8 cellular contexts compared by ENCODE assay signal in the genomic region with DNA sequence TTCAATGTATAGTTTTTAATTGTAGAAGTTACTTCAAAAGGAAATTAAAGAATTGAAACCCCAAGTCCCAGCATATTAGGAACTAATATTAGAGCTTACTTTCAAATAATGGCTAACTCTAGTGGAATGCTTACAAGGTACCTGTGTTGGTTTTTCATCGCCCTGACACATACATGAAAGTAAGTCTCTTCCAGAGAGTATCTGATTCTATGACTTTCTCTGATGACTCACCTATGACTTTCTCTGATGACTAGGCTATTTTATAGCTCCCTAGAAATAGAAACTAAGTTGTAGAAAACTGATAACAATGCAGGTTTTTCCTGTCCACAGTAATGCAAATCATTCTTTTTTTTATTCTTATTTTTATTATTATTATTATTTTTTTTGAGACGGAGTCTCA. TPM values are rescaled to one million over a fixed set of nuclear protein-coding genes. Genes with fewer than 3 reads are reported as not detected.
A peak's percentile ranks its signal among the peaks of the same experiment; 100 is the strongest.
DNase-seq lines count a peak whose midpoint lies in the region; ATAC-seq, FAIRE-seq and TF ChIP-seq lines count a peak whose summit lies in the region.

No MANE protein-coding gene starts in this region.

- H3K4me2 ChIP-seq in K562 (ENCODE audit: insufficient read depth, low read length) = no peak overlapping the region

- POLR2A ChIA-PET in K562 (lab: Yijun Ruan, JAX) = no interaction called here

- peak overlapping the region; percentile 48; the same call in 1 of the 2 replicates for H3K4me3 ChIP-seq in ACC112 (ENCODE audit: low read depth, low read length)
- no peak overlapping the region for H3K4me3 ChIP-seq in K562

- TF ChIP-seq POLR2A in K562 (conservative IDR thresholded peaks at IDR 0.05) = no peak

- H3K9me1 ChIP-seq in K562 (ENCODE audit: control insufficient read depth, insufficient read depth, low read length) = no peaks in the 10 kb centered on the region

- no peaks in the 10 kb centered on the region for H3K36me3 ChIP-seq in ACC112 (ENCODE audit: insufficient read depth, low read length)
- no peaks in the 10 kb centered on the region for H3K36me3 ChIP-seq in K562 (ENCODE audit: control insufficient read depth, insufficient read depth, low read length)

- peak overlapping the region; percentile 62 for H2AFZ ChIP-seq in ACC112 (ENCODE audit: low read length, unreplicated experiment)
- no peak overlapping the region for H2AFZ ChIP-seq in K562 (ENCODE audit: low read depth, low read length)

- ATAC-seq in GM19438 (IDR thresholded peaks at IDR 0.05; ENCODE audit: low read depth, unreplicated experiment) (peak; percentile 55), HG03432 (IDR thresholded peaks at IDR 0.05; ENCODE audit: unreplicated experiment) (peak; percentile 80), K562 (peak; percentile 81), sciatic nerve (no peak)

- intact Hi-C loops in K562 (cut with micrococcal nuclease) = no loop called here
- intact Hi-C loops in sciatic nerve (cut with DNase I) = no loop called here

- in situ Hi-C loops in K562 (cut with MboI) = no loop called here

- H3K9ac ChIP-seq in K562 (ENCODE audit: insufficient read depth in 1 of 2, low read depth in 2 of 2, low read length in 2 of 2) = no peak overlapping the region

- H3K4me1 ChIP-seq in ACC112 (ENCODE audit: control insufficient read depth, insufficient read depth, low read length, unreplicated experiment) (peaks cover 32% of the 10 kb centered on the region), K562 (replicated peaks in 1 of 2; ENCODE audit: control insufficient read depth in 2 of 2, insufficient read depth in 2 of 2, low read length in 2 of 2) (no peaks in the 10 kb centered on the region; a peak in 2 of 5 replicates)

- WGBS in K562 (ENCODE audit: insufficient coverage, low coverage, missing lambda C conversion rate) = 3% methylated on average over 2 of the region's 2 CpGs

- H3K9me3 ChIP-seq in K562 (replicated peaks; ENCODE audit: control insufficient read depth, insufficient read depth, low read depth, low read length) = no peaks in the 10 kb centered on the region; the same call in 1 of the 2 replicates

- TF ChIP-seq EP300 in K562 (IDR thresholded peaks at IDR 0.05; ENCODE audit: low read length) = no peak

- H3K27me3 ChIP-seq in ACC112 (ENCODE audit: insufficient read depth, low read length) (no peaks in the 10 kb centered on the region), K562 (ENCODE audit: control insufficient read depth in 2 of 2, insufficient read depth in 2 of 2, low read length in 2 of 2) (no peaks in the 10 kb centered on the region)

- no TSS peak for BruUV-seq in K562 (replicated peaks; lab: Mats Ljungman, UMichigan)

- no peaks in the 10 kb centered on the region for H4K20me1 ChIP-seq in K562 (replicated peaks; ENCODE audit: control insufficient read depth, insufficient read depth, low read length)

- H3K79me2 ChIP-seq in ACC112 (ENCODE audit: control insufficient read depth, insufficient read depth, low read length, unreplicated experiment) = no peaks in the 10 kb centered on the region
- no peaks in the 10 kb centered on the region for H3K79me2 ChIP-seq in K562 (ENCODE audit: control insufficient read depth, insufficient read depth, low read length)

- TF ChIP-seq CTCF in K562 (IDR thresholded peaks at IDR 0.05 in 2 of 3, conservative IDR thresholded peaks at IDR 0.05 in 1 of 3; ENCODE audit: insufficient read depth in 2 of 3, low read depth in 1 of 3, low read length in 3 of 3) = no peak

- FAIRE-seq in K562 (lab: Jason Lieb, UNC) = no peak

- no peak for TF ChIP-seq RAD21 in K562 (CRISPR knock-in tag; conservative IDR thresholded peaks at IDR 0.05 in 1 of 2, IDR thresholded peaks at IDR 0.05 in 1 of 2)

- CTCF ChIA-PET in K562 (lab: Yijun Ruan, JAX; ENCODE audit: low intra/inter-chr PET ratio) = no interaction called here

- peak overlapping the region; percentile 72 for H3K27ac ChIP-seq in ACC112 (ENCODE audit: low read depth, low read length)
- no peak overlapping the region for H3K27ac ChIP-seq in K562 (ENCODE audit: extremely low read depth, low read depth, low read length)

- DNase-seq in K562 (ENCODE audit: extremely low read depth in 1 of 4, low spot score in 3 of 4) = peak in 2 of 4 experiments; percentile 8 to 30
- no peak for DNase-seq in HUDEP-2 (lab: John Stamatoyannopoulos, UW; ENCODE audit: unreplicated experiment in 76 of 76)
- no peak for DNase-seq in midbrain (lab: John Stamatoyannopoulos, UW)
- DNase-seq in sciatic nerve (ENCODE audit: low spot score) = no peak
- no peak for DNase-seq in stimulated activated CD4-positive, alpha-beta T cell treated with anti-CD3 and anti-CD28 coated beads, Interleukin-2, amount 100 ng/mL, for 48 hours

TF ChIP-seq in K562, 482 proteins besides CTCF, POLR2A, EP300 and RAD21 (continues in another document):
- 0 out of 4 replicates have a peak, but pooled peaks of 1 of the 2 experiments have one; percentile 14 for TF ChIP-seq TRIM24 (IDR thresholded peaks at IDR 0.05)
- TF ChIP-seq MAFG (tag; conservative IDR thresholded peaks at IDR 0.05) = peak; percentile 95
- peak; percentile 79 for TF ChIP-seq MAFF (IDR thresholded peaks at IDR 0.05; ENCODE audit: low read length)
- peak; percentile 18; the same call in 1 of the 2 replicates for TF ChIP-seq SMARCC2 (IDR thresholded peaks at IDR 0.05; ENCODE audit: low read depth)
- TF ChIP-seq ZNF316 (IDR thresholded peaks at IDR 0.05) = peak; percentile 96
- peak; percentile 77 for TF ChIP-seq JUN (IDR thresholded peaks at IDR 0.05; ENCODE audit: borderline replicate concordance, low read depth, low read length)
- no peak for TF ChIP-seq JUN (CRISPR knock-in tag; IDR thresholded peaks at IDR 0.05; ENCODE audit: borderline replicate concordance)
- no peak for TF ChIP-seq CREM (IDR thresholded peaks at IDR 0.05; ENCODE audit: low read depth)
- TF ChIP-seq C11orf30 (IDR thresholded peaks at IDR 0.05; ENCODE audit: low read depth) = peak; percentile 89
- TF ChIP-seq FOSL1 (tag; conservative IDR thresholded peaks at IDR 0.05) = peak; percentile 97
- TF ChIP-seq NEUROD1 (IDR thresholded peaks at IDR 0.05; ENCODE audit: borderline replicate concordance, low read depth, low read length, partially characterized antibody) = no peak
- no peak for TF ChIP-seq ZNF324 (CRISPR knock-in tag; IDR thresholded peaks at IDR 0.05)
- peak; percentile 72 for TF ChIP-seq ARID1B (IDR thresholded peaks at IDR 0.05)
- no peak for TF ChIP-seq ZBTB34 (CRISPR knock-in tag; IDR thresholded peaks at IDR 0.05)
- no peak for TF ChIP-seq ZNF143 (CRISPR knock-in tag; IDR thresholded peaks at IDR 0.05)
- peak; percentile 46; the same call in 1 of the 2 replicates for TF ChIP-seq NFE2L1 (tag; IDR thresholded peaks at IDR 0.05; ENCODE audit: borderline replicate concordance, low read depth)
- TF ChIP-seq JUND (IDR thresholded peaks at IDR 0.05; ENCODE audit: borderline replicate concordance, low read depth, low read length) = peak; percentile 91
- peak; percentile 94 for TF ChIP-seq JUND (tag; IDR thresholded peaks at IDR 0.05; ENCODE audit: borderline replicate concordance, low read depth, low read length)
- TF ChIP-seq, protein P1, sequence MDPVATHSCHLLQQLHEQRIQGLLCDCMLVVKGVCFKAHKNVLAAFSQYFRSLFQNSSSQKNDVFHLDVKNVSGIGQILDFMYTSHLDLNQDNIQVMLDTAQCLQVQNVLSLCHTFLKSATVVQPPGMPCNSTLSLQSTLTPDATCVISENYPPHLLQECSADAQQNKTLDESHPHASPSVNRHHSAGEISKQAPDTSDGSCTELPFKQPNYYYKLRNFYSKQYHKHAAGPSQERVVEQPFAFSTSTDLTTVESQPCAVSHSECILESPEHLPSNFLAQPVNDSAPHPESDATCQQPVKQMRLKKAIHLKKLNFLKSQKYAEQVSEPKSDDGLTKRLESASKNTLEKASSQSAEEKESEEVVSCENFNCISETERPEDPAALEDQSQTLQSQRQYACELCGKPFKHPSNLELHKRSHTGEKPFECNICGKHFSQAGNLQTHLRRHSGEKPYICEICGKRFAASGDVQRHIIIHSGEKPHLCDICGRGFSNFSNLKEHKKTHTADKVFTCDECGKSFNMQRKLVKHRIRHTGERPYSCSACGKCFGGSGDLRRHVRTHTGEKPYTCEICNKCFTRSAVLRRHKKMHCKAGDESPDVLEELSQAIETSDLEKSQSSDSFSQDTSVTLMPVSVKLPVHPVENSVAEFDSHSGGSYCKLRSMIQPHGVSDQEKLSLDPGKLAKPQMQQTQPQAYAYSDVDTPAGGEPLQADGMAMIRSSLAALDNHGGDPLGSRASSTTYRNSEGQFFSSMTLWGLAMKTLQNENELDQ (CRISPR knock-in tag; IDR thresholded peaks at IDR 0.05; ENCODE audit: borderline replicate concordance) = no peak

RNA-seq across cellular contexts. Expression of gene MMP7, which starts 33.6 kb away (rescaled TPM):
- total RNA-seq in K562 (2011; cell fraction: chromatin; rRNA removed; ENCODE audit: low replicate concordance) = not detected in 2 replicates
- total RNA-seq in K562 (2011; cell fraction: nucleolus; rRNA removed) = not detected in 2 replicates
- total RNA-seq in K562 (2011; cell fraction: nucleoplasm; rRNA removed) = not detected in 2 replicates
- total RNA-seq in K562 (2014; rRNA removed) (not detected in 2 replicates), K562 (2014; rRNA removed; fragmentation: Illumina TruSeq; extraction: Trizol) (not detected in 2 replicates), K562 (2015; rRNA removed; fragmentation: Illumina TruSeq; extraction: Trizol) (not detected in 2 replicates), K562 (2021) (0.13 and 0.31 TPM in 2 replicates), sciatic nerve (not detected)
- polyA plus RNA-seq in K562 (2011; rRNA removed) (not detected in 2 replicates), K562 (2014; fragmentation: Illumina TruSeq; extraction: Trizol) (not detected in 2 replicates), K562 (2014; fragmentation: Nextera tagmentation; extraction: Ambion mirVana) (not detected), K562 (2014; rRNA removed) (not detected in 2 replicates)
- not detected in 2 replicates for polyA plus RNA-seq in K562 (2011; cell fraction: cytosol; rRNA removed)
- polyA plus RNA-seq in K562 (2011; cell fraction: nucleus; rRNA removed) = not detected in 2 replicates
- polyA plus RNA-seq in K562 (2012) = not detected in 2 replicates
- polyA minus RNA-seq in K562 (2011; rRNA and poly(A)+ RNA removed) = not detected in 2 replicates
- polyA minus RNA-seq in K562 (2011; cell fraction: cytosol; rRNA and poly(A)+ RNA removed) = not detected in 2 replicates
- polyA minus RNA-seq in K562 (2011; cell fraction: nucleus; rRNA and poly(A)+ RNA removed) = not detected in 2 replicates
